Comparison of ENCODE assay signal across 15 cellular contexts in the genomic region with DNA sequence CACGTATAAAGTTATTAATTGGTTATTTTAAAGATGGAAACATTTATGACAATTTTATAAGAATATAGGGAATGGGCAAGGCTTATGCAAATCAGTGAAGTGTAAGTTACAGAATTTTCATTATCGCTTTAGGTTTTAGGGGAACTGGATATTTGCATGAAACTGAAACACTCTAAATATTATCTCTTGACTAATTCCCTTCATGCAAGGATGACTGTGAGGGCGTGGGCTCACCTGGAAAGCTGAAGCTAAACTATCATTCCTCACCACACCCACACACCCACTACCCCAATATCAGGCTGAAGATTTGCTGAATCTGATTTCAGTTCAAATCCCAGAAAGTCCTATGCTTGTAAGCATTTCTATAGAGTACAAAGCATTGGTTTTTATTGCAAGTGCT.
DNase-seq lines count a peak whose midpoint lies in the region; ATAC-seq, FAIRE-seq and TF ChIP-seq lines count a peak whose summit lies in the region.
"Had no signal": no experiment of that assay in that cellular context is flagged by ENCODE, and none has a peak within 500 bp of the region (broad histone marks: within the 10 kb centered on the region; RNA-seq: fewer than 3 reads in every experiment).

No MANE protein-coding gene starts in this region.

- no peaks in the 10 kb centered on the region for H3K9me2 ChIP-seq in GM23338 (ENCODE audit: insufficient read depth)

- no peaks in the 10 kb centered on the region for H3K9me3 Mint-ChIP-seq in GM23338
- H3K9me3 Mint-ChIP-seq in activated CD4-positive, alpha-beta T cell treated with anti-CD3 and anti-CD28 coated beads, Interleukin-2, amount 10 ng/mL, durations not matched to agents 24 days and 14 days, result no peaks in the 10 kb centered on the region
- H3K9me3 Mint-ChIP-seq: activated naive CD8-positive, alpha-beta T cell treated with anti-CD3 and anti-CD28 coated beads for 36 hours had no signal

- no peaks in the 10 kb centered on the region for H3K27me3 ChIP-seq in GM23338 (ENCODE audit: insufficient read depth)
- H3K27me3 ChIP-seq: SJSA1, testis had no signal

- H2AFZ ChIP-seq in GM23338, result peak overlapping the region; percentile 43; the same call in 1 of the 2 replicates

- peak; percentile 56 for ATAC-seq in GM18909 (IDR thresholded peaks at IDR 0.05; ENCODE audit: poor library complexity, unreplicated experiment)
- ATAC-seq in GM23338, result no peak
- peak; percentile 56 for ATAC-seq in HG03108 (IDR thresholded peaks at IDR 0.05; ENCODE audit: unreplicated experiment)
- no peak for ATAC-seq in GM21786 (IDR thresholded peaks at IDR 0.05; ENCODE audit: unreplicated experiment)

- no peak overlapping the region for H3K27ac Mint-ChIP-seq in GM23338
- no peak overlapping the region for H3K27ac Mint-ChIP-seq in activated CD4-positive, alpha-beta T cell treated with anti-CD3 and anti-CD28 coated beads, Interleukin-2, amount 10 ng/mL, durations not matched to agents 24 days and 14 days
- H3K27ac Mint-ChIP-seq: activated naive CD8-positive, alpha-beta T cell treated with anti-CD3 and anti-CD28 coated beads for 36 hours had no signal

- H3K27me3 Mint-ChIP-seq in GM23338 (ENCODE audit: insufficient read depth, low read depth, poor library complexity), result no peaks in the 10 kb centered on the region
- H3K27me3 Mint-ChIP-seq in activated CD4-positive, alpha-beta T cell treated with anti-CD3 and anti-CD28 coated beads, Interleukin-2, amount 10 ng/mL, durations not matched to agents 24 days and 14 days, result no peaks in the 10 kb centered on the region

- no peak for DNase-seq in GM23338 (ENCODE audit: low spot score)
- DNase-seq in germinal center (ENCODE audit: low spot score), result peak; percentile 31
- DNase-seq in activated CD4-positive, alpha-beta T cell treated with anti-CD3 and anti-CD28 coated beads, Interleukin-2, amount 10 ng/mL, durations not matched to agents 24 days and 14 days, result no peak
- DNase-seq in AG20443 (ENCODE audit: low spot score), result no peak
- DNase-seq in H54 (ENCODE audit: insufficient read length, low spot score), result no peak
- DNase-seq: activated naive CD8-positive, alpha-beta T cell treated with anti-CD3 and anti-CD28 coated beads for 36 hours; NCI-H2029 treated with DMSO at 0.1 percent for 48 hours; NK-92 treated with Interleukin-12 subunit alpha and Interleukin-12 subunit beta, amount 100 ng/mL, for 24 hours; testis had no signal

- intact Hi-C loops in activated CD4-positive, alpha-beta T cell treated with anti-CD3 and anti-CD28 coated beads, Interleukin-2, amount 10 ng/mL, durations not matched to agents 24 days and 14 days (cut with micrococcal nuclease), result no loop called here

- no peaks in the 10 kb centered on the region for H3K36me3 ChIP-seq in GM23338 (ENCODE audit: insufficient read depth)
- H3K36me3 ChIP-seq: SJSA1 had no signal

- no peak overlapping the region for H3K4me3 ChIP-seq in GM23338
- H3K4me3 ChIP-seq: SJSA1, testis had no signal

- no peak overlapping the region for H3K4me3 Mint-ChIP-seq in GM23338
- H3K4me3 Mint-ChIP-seq in activated CD4-positive, alpha-beta T cell treated with anti-CD3 and anti-CD28 coated beads, Interleukin-2, amount 10 ng/mL, durations not matched to agents 24 days and 14 days, result no peak overlapping the region
- H3K4me3 Mint-ChIP-seq: activated naive CD8-positive, alpha-beta T cell treated with anti-CD3 and anti-CD28 coated beads for 36 hours had no signal

- H3K4me1 ChIP-seq in GM23338 (ENCODE audit: insufficient read depth), result no peaks in the 10 kb centered on the region
- H3K4me1 ChIP-seq: SJSA1, testis had no signal

- no peaks in the 10 kb centered on the region for H3K36me3 Mint-ChIP-seq in GM23338 (ENCODE audit: low read depth)
- no peaks in the 10 kb centered on the region for H3K36me3 Mint-ChIP-seq in activated CD4-positive, alpha-beta T cell treated with anti-CD3 and anti-CD28 coated beads, Interleukin-2, amount 10 ng/mL, durations not matched to agents 24 days and 14 days (ENCODE audit: low read depth)
- H3K36me3 Mint-ChIP-seq: activated naive CD8-positive, alpha-beta T cell treated with anti-CD3 and anti-CD28 coated beads for 36 hours had no signal

- no peak for TF ChIP-seq POLR2A in H54 (IDR thresholded peaks at IDR 0.05; ENCODE audit: low read depth, low read length)

- TF ChIP-seq CTCF in GM23338 (conservative IDR thresholded peaks at IDR 0.05; ENCODE audit: low read depth in 2 of 2), result no peak

- no peaks in the 10 kb centered on the region for H4K20me1 ChIP-seq in GM23338 (replicated peaks; ENCODE audit: insufficient read depth)

- no peak overlapping the region for H3K4me2 ChIP-seq in GM23338
- H3K4me2 ChIP-seq: KMS-11 had no signal

- FAIRE-seq in H54 (lab: Jason Lieb, UNC), result no peak
- FAIRE-seq: G401.6 had no signal

- H3F3A ChIP-seq in GM23338 (replicated peaks; ENCODE audit: low read depth), result no peaks in the 10 kb centered on the region

- H3K27ac ChIP-seq in GM23338 (ENCODE audit: low read depth), result no peak overlapping the region
- H3K27ac ChIP-seq: KMS-11, SJSA1, testis had no signal

- no peaks in the 10 kb centered on the region for H3K79me2 ChIP-seq in GM23338 (replicated peaks; ENCODE audit: insufficient read depth)

- H3K4me1 Mint-ChIP-seq in GM23338, result no peaks in the 10 kb centered on the region
- no peaks in the 10 kb centered on the region for H3K4me1 Mint-ChIP-seq in activated CD4-positive, alpha-beta T cell treated with anti-CD3 and anti-CD28 coated beads, Interleukin-2, amount 10 ng/mL, durations not matched to agents 24 days and 14 days
- H3K4me1 Mint-ChIP-seq: activated naive CD8-positive, alpha-beta T cell treated with anti-CD3 and anti-CD28 coated beads for 36 hours had no signal

TF ChIP-seq in GM23338, 12 proteins besides CTCF, POLR2A, EP300 and RAD21 (continues in another document):
- TF ChIP-seq CREB1 (CRISPR knock-in tag; IDR thresholded peaks at IDR 0.05; ENCODE audit: low read depth), result no peak
- TF ChIP-seq ZNF331 (CRISPR knock-in tag; IDR thresholded peaks at IDR 0.05; ENCODE audit: low read depth), result no peak
- TF ChIP-seq, protein P1, sequence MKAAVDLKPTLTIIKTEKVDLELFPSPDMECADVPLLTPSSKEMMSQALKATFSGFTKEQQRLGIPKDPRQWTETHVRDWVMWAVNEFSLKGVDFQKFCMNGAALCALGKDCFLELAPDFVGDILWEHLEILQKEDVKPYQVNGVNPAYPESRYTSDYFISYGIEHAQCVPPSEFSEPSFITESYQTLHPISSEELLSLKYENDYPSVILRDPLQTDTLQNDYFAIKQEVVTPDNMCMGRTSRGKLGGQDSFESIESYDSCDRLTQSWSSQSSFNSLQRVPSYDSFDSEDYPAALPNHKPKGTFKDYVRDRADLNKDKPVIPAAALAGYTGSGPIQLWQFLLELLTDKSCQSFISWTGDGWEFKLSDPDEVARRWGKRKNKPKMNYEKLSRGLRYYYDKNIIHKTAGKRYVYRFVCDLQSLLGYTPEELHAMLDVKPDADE (IDR thresholded peaks at IDR 0.05), result no peak
- no peak for TF ChIP-seq POLR2AphosphoS5 (IDR thresholded peaks at IDR 0.05; ENCODE audit: low read depth)
- no peak for TF ChIP-seq EZH2phosphoT487 (IDR thresholded peaks at IDR 0.05; ENCODE audit: unreplicated experiment)
- TF ChIP-seq, protein P2, sequence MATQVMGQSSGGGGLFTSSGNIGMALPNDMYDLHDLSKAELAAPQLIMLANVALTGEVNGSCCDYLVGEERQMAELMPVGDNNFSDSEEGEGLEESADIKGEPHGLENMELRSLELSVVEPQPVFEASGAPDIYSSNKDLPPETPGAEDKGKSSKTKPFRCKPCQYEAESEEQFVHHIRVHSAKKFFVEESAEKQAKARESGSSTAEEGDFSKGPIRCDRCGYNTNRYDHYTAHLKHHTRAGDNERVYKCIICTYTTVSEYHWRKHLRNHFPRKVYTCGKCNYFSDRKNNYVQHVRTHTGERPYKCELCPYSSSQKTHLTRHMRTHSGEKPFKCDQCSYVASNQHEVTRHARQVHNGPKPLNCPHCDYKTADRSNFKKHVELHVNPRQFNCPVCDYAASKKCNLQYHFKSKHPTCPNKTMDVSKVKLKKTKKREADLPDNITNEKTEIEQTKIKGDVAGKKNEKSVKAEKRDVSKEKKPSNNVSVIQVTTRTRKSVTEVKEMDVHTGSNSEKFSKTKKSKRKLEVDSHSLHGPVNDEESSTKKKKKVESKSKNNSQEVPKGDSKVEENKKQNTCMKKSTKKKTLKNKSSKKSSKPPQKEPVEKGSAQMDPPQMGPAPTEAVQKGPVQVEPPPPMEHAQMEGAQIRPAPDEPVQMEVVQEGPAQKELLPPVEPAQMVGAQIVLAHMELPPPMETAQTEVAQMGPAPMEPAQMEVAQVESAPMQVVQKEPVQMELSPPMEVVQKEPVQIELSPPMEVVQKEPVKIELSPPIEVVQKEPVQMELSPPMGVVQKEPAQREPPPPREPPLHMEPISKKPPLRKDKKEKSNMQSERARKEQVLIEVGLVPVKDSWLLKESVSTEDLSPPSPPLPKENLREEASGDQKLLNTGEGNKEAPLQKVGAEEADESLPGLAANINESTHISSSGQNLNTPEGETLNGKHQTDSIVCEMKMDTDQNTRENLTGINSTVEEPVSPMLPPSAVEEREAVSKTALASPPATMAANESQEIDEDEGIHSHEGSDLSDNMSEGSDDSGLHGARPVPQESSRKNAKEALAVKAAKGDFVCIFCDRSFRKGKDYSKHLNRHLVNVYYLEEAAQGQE (IDR thresholded peaks at IDR 0.05; ENCODE audit: unreplicated experiment), result no peak

Comparison
In these comparisons a context has a peak if more than half of its experiments do, and no peak if none do; other contexts are left out.
1. ATAC-seq: peak in GM18909 (single experiment) and HG03108 (single experiment); none in GM23338 (single experiment) and GM21786 (single experiment).